ENCODE assay signal across 8 cellular contexts in the genomic region with DNA sequence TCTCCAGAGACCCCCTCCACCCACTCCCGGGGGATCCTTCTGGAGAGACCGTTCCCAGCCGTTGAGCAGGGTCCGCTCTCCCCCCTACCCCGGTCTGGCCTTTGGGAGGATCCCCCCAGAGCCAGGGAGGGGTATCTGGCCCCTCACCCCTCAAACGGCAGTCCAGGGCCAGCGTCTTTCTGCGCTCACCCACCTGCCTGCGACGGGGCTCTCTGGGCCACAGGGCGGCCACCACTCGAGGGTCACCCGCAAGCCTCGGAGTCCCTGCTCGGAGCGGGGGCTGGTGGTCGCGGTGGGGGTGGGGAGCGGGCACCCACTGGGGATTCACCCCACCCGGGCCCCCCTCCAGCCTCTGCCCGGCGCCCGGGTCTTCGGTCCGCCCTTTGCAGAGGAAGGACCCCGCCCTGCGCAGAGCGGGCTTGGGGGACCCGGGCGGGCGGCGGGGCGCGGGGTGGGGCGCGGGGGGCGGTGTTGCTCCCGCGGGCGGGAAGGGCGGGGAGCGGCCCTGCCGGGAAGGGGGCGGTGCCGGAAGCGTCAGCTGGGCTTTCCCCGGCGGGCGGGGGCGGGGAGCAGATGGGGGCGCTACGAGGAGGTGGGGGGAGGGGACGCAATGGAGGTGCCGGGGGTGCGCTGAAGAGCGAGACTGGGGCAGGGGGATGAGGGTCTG. TPM values are rescaled to one million over a fixed set of nuclear protein-coding genes. Genes with fewer than 3 reads are reported as not detected.
DNase-seq lines count a peak whose midpoint lies in the region; ATAC-seq, FAIRE-seq and TF ChIP-seq lines count a peak whose summit lies in the region.

No MANE protein-coding gene starts in this region.

- CTCF ChIA-PET in PC-3 (lab: Charles Lee), result no interaction called here

- H3F3A ChIP-seq in PC-3 (ENCODE audit: low read length, unreplicated experiment), result no peaks in the 10 kb centered on the region

- H3K27me3 ChIP-seq in PC-3 (ENCODE audit: low read length), result no peaks in the 10 kb centered on the region

- H3K36me3 ChIP-seq in PC-3 (ENCODE audit: low read depth, low read length), result no peaks in the 10 kb centered on the region
- H3K36me3 ChIP-seq in urinary bladder (ENCODE audit: insufficient read depth), result no peaks in the 10 kb centered on the region

- no peaks in the 10 kb centered on the region for H3K27me3 Mint-ChIP-seq in glutamatergic neuron (ENCODE audit: unreplicated experiment)

- no peaks in the 10 kb centered on the region for H4K20me1 ChIP-seq in PC-3 (ENCODE audit: low read length)

- no peak overlapping the region for H2AFZ ChIP-seq in PC-3 (ENCODE audit: low read length)

- FAIRE-seq in GM18507 (lab: Jason Lieb, UNC), result no peak

- no peaks in the 10 kb centered on the region for H3K79me2 ChIP-seq in PC-3 (ENCODE audit: low read length)

- peaks cover 18% of the 10 kb centered on the region for H3K4me1 ChIP-seq in PC-3 (ENCODE audit: insufficient read depth, low read length)
- H3K4me1 ChIP-seq in urinary bladder (ENCODE audit: insufficient read depth), result peaks cover 1% of the 10 kb centered on the region

- WGBS in urinary bladder, result 13% methylated on average over 54 of the region's 56 CpGs

- H3K4me3 ChIP-seq in PC-3 (ENCODE audit: low read length) (no peak overlapping the region), urinary bladder (ENCODE audit: low read depth, low read length) (peak overlapping the region; percentile 37)

- BruUV-seq in PC-3 (replicated peaks; lab: Mats Ljungman, UMichigan), result no TSS peak

- ATAC-seq in PC-3, result no peak
- no peak for ATAC-seq in HG02610 (IDR thresholded peaks at IDR 0.05; ENCODE audit: unreplicated experiment)

- intact Hi-C loops in PC-3 (cut with micrococcal nuclease), result loop anchor here (5.0 kb wide), 2 partner anchors 57 to 207 kb away; no protein-coding TSS in a partner anchor
- intact Hi-C loops in posterior vena cava (cut with DNase I), result loop anchor here (5.0 to 10.0 kb wide), 3 partner anchors 32 to 290 kb away; a partner anchor contains a TSS

- no peak overlapping the region for H3K9ac ChIP-seq in PC-3 (ENCODE audit: low read length)

- no peaks in the 10 kb centered on the region for H3K9me2 ChIP-seq in PC-3 (replicated peaks; ENCODE audit: low read length)

- no peak overlapping the region for H3K27ac ChIP-seq in PC-3 (ENCODE audit: low read length)
- peak overlapping the region; percentile 82 for H3K27ac ChIP-seq in urinary bladder (ENCODE audit: low read depth)

- TF ChIP-seq CTCF in PC-3 (conservative IDR thresholded peaks at IDR 0.05; ENCODE audit: low read depth, low read length) (no peak), glutamatergic neuron (IDR thresholded peaks at IDR 0.05; ENCODE audit: partially characterized antibody, unreplicated experiment) (no peak)

- peaks cover 7% of the 10 kb centered on the region for H3K4me1 Mint-ChIP-seq in glutamatergic neuron (ENCODE audit: low read depth, unreplicated experiment)

- no peaks in the 10 kb centered on the region for H3K9me3 Mint-ChIP-seq in glutamatergic neuron (ENCODE audit: unreplicated experiment)

- no peak overlapping the region for H3K27ac Mint-ChIP-seq in glutamatergic neuron (ENCODE audit: unreplicated experiment)

- H3K4me3 Mint-ChIP-seq in glutamatergic neuron (ENCODE audit: unreplicated experiment), result no peak overlapping the region

- H3K36me3 Mint-ChIP-seq in glutamatergic neuron (ENCODE audit: unreplicated experiment), result no peaks in the 10 kb centered on the region

- POLR2A ChIA-PET in PC-3 (lab: Charles Lee; ENCODE audit: unreplicated experiment), result no interaction called here

- H3K9me3 ChIP-seq in PC-3 (ENCODE audit: low read length), result no peaks in the 10 kb centered on the region

- DNase-seq in GM18507 (ENCODE audit: extremely low spot score, insufficient read length, low read depth), result peak; percentile 45
- DNase-seq in PC-3, result no peak
- DNase-seq in activated effector memory CD4-positive, alpha-beta T cell treated with Interleukin-2 at 50 U/mL for 16 hours, result peak; percentile 69
- peak; percentile 67 for DNase-seq in glutamatergic neuron
- DNase-seq in posterior vena cava (ENCODE audit: low spot score), result peak; percentile 97
- DNase-seq in NCI-H1105 treated with DMSO at 0.1 percent for 48 hours (lab: John Stamatoyannopoulos, UW), result no peak

- H3K4me2 ChIP-seq in PC-3 (ENCODE audit: low read length), result 0 out of 2 replicates have a peak overlapping the region, but pooled peaks have one; percentile 41

RNA-seq across cellular contexts. Expression of a gene that starts 16.6 kb away (rescaled TPM):
- total RNA-seq in PC-3 (2014; rRNA removed) (71.3 and 85.6 TPM in 2 replicates), glutamatergic neuron (ENCODE audit: unreplicated experiment) (24.9 TPM), posterior vena cava (10 to 100 TPM; 27.5 to 45.4 TPM), urinary bladder (19.3 TPM)
- polyA plus RNA-seq in urinary bladder, result 37.3 TPM

RNA-seq across cellular contexts. Expression of a gene that starts 16.8 kb away (rescaled TPM):
- total RNA-seq in PC-3 (2014; rRNA removed) (10.7 and 12.1 TPM in 2 replicates), glutamatergic neuron (ENCODE audit: unreplicated experiment) (14.7 TPM), posterior vena cava (10 to 100 TPM in 1 of 2 donors, 1 to 10 TPM in 1; 8.9 to 11.7 TPM), urinary bladder (20.4 TPM)
- 18.5 TPM for polyA plus RNA-seq in urinary bladder

RNA-seq across cellular contexts. Expression of a gene that starts 25.5 kb away (rescaled TPM):
- 61.7 and 72.8 TPM in 2 replicates for total RNA-seq in PC-3 (2014; rRNA removed)
- 32.3 TPM for total RNA-seq in glutamatergic neuron (ENCODE audit: unreplicated experiment)
- total RNA-seq in posterior vena cava, result 10 to 100 TPM; 29.9 to 37.2 TPM
- total RNA-seq in urinary bladder, result 17.1 TPM
- 74.5 TPM for polyA plus RNA-seq in urinary bladder

Comparison
In these comparisons a context has a peak if more than half of its experiments do, and no peak if none do; other contexts are left out.
1. DNase-seq: peak in GM18507 (single experiment), activated effector memory CD4-positive, alpha-beta T cell treated with Interleukin-2 at 50 U/mL for 16 hours (single experiment), glutamatergic neuron (single experiment) and posterior vena cava (single experiment); none in PC-3 (single experiment) and NCI-H1105 treated with DMSO at 0.1 percent for 48 hours (single experiment).